2 cellular contexts compared by ENCODE assay signal in genomic region chr19:1027020-1027952, GRCh38.
TF ChIP-seq lines count a peak whose summit lies in the region.

No MANE protein-coding gene starts in this region.

TF ChIP-seq in SK-N-SH treated with all-trans-retinoic acid at 6 μM for 48 hours, 23 proteins besides CTCF, POLR2A, EP300 and RAD21:
- no peak for TF ChIP-seq ESRRG (CRISPR knock-in tag; IDR thresholded peaks at IDR 0.05)
- no peak for TF ChIP-seq ARNTL (CRISPR knock-in tag; IDR thresholded peaks at IDR 0.05; ENCODE audit: borderline replicate concordance, low read depth)
- TF ChIP-seq CSRNP3 (CRISPR knock-in tag; IDR thresholded peaks at IDR 0.05): no peak
- TF ChIP-seq CSDC2 (CRISPR knock-in tag; IDR thresholded peaks at IDR 0.05): no peak
- no peak for TF ChIP-seq RARB (CRISPR knock-in tag; IDR thresholded peaks at IDR 0.05)
- peak; percentile 75; the same call in 1 of the 2 replicates for TF ChIP-seq ZFP3 (CRISPR knock-in tag; IDR thresholded peaks at IDR 0.05)
- TF ChIP-seq ZNF565 (CRISPR knock-in tag; conservative IDR thresholded peaks at IDR 0.05; ENCODE audit: low read depth): no peak

TF ChIP-seq in H1, 55 proteins besides CTCF, POLR2A, EP300 and RAD21:
- TF ChIP-seq TAF1 (IDR thresholded peaks at IDR 0.05; ENCODE audit: low read depth, low read length) (peak; percentile 41), SRF (IDR thresholded peaks at IDR 0.05; ENCODE audit: low read depth, low read length) (no peak), FOSL1 (IDR thresholded peaks at IDR 0.05; ENCODE audit: insufficient read depth, low read depth, low read length) (no peak), PHF8 (conservative IDR thresholded peaks at IDR 0.05; ENCODE audit: low read depth, low read length) (no peak; the same call in 1 of the 2 replicates), TAF7 (optimal IDR thresholded peaks at IDR 0.05; ENCODE audit: borderline replicate concordance, low read depth, low read length) (peak; percentile 24), SUZ12 (IDR thresholded peaks at IDR 0.05; ENCODE audit: low read length) (no peak), RXRA (IDR thresholded peaks at IDR 0.05; ENCODE audit: insufficient read depth, low read depth, low read length) (no peak), NRF1 (IDR thresholded peaks at IDR 0.05; ENCODE audit: low read depth, low read length) (no peak), GTF2F1 (IDR thresholded peaks at IDR 0.05; ENCODE audit: borderline replicate concordance, low read depth, low read length) (no peak), CREB1 (IDR thresholded peaks at IDR 0.05) (no peak), SIX5 (IDR thresholded peaks at IDR 0.05; ENCODE audit: low read depth, low read length) (no peak), CHD1 (IDR thresholded peaks at IDR 0.05; ENCODE audit: low read depth, low read length) (no peak), CEBPB (IDR thresholded peaks at IDR 0.05; ENCODE audit: low read depth, low read length) (no peak), SIRT6 (IDR thresholded peaks at IDR 0.05; ENCODE audit: low read length) (no peak), POU5F1 (IDR thresholded peaks at IDR 0.05; ENCODE audit: low read depth, low read length) (no peak), TBP (IDR thresholded peaks at IDR 0.05; ENCODE audit: low read depth, low read length) (no peak), KDM1A (IDR thresholded peaks at IDR 0.05; ENCODE audit: borderline replicate concordance, low read length) (peak; percentile 27; the same call in 1 of the 2 replicates), SIN3A (conservative IDR thresholded peaks at IDR 0.05 in 1 of 2, IDR thresholded peaks at IDR 0.05 in 1 of 2; ENCODE audit: low read depth in 1 of 2, low read length in 2 of 2) (no peak), HDAC6 (IDR thresholded peaks at IDR 0.05; ENCODE audit: low read depth, low read length) (no peak), NANOG (IDR thresholded peaks at IDR 0.05; ENCODE audit: insufficient read depth, low read depth, low read length, poor library complexity, severe bottlenecking) (no peak), RNF2 (IDR thresholded peaks at IDR 0.05; ENCODE audit: borderline replicate concordance, low read depth, low read length, missing control alignments, poor library complexity, severe bottlenecking) (no peak), SAP30 (IDR thresholded peaks at IDR 0.05; ENCODE audit: insufficient read depth, insufficient replicate concordance, low read length) (no peak), BRCA1 (IDR thresholded peaks at IDR 0.05; ENCODE audit: low read depth, low read length) (no peak), CBX5 (IDR thresholded peaks at IDR 0.05; ENCODE audit: low read depth, low read length) (no peak), EGR1 (IDR thresholded peaks at IDR 0.05; ENCODE audit: borderline replicate concordance, low read depth, low read length) (no peak), CHD2 (IDR thresholded peaks at IDR 0.05; ENCODE audit: low read length) (no peak), YY1 (IDR thresholded peaks at IDR 0.05; ENCODE audit: low read depth, low read length) (no peak), ZNF274 (IDR thresholded peaks at IDR 0.05; ENCODE audit: borderline replicate concordance, extremely low read depth, low read length) (no peak), ASH2L (IDR thresholded peaks at IDR 0.05; ENCODE audit: low read length) (peak; percentile 49), SP4 (IDR thresholded peaks at IDR 0.05; ENCODE audit: low read length) (no peak), RFX5 (IDR thresholded peaks at IDR 0.05; ENCODE audit: borderline replicate concordance, low read depth, low read length) (no peak), KDM4A (IDR thresholded peaks at IDR 0.05; ENCODE audit: low read depth, low read length, severe bottlenecking) (no peak), ATF2 (IDR thresholded peaks at IDR 0.05; ENCODE audit: low read length) (no peak), MAFK (IDR thresholded peaks at IDR 0.05; ENCODE audit: low read depth, low read length) (no peak), BACH1 (IDR thresholded peaks at IDR 0.05; ENCODE audit: low read length) (no peak)
- TF ChIP-seq, protein P1, sequence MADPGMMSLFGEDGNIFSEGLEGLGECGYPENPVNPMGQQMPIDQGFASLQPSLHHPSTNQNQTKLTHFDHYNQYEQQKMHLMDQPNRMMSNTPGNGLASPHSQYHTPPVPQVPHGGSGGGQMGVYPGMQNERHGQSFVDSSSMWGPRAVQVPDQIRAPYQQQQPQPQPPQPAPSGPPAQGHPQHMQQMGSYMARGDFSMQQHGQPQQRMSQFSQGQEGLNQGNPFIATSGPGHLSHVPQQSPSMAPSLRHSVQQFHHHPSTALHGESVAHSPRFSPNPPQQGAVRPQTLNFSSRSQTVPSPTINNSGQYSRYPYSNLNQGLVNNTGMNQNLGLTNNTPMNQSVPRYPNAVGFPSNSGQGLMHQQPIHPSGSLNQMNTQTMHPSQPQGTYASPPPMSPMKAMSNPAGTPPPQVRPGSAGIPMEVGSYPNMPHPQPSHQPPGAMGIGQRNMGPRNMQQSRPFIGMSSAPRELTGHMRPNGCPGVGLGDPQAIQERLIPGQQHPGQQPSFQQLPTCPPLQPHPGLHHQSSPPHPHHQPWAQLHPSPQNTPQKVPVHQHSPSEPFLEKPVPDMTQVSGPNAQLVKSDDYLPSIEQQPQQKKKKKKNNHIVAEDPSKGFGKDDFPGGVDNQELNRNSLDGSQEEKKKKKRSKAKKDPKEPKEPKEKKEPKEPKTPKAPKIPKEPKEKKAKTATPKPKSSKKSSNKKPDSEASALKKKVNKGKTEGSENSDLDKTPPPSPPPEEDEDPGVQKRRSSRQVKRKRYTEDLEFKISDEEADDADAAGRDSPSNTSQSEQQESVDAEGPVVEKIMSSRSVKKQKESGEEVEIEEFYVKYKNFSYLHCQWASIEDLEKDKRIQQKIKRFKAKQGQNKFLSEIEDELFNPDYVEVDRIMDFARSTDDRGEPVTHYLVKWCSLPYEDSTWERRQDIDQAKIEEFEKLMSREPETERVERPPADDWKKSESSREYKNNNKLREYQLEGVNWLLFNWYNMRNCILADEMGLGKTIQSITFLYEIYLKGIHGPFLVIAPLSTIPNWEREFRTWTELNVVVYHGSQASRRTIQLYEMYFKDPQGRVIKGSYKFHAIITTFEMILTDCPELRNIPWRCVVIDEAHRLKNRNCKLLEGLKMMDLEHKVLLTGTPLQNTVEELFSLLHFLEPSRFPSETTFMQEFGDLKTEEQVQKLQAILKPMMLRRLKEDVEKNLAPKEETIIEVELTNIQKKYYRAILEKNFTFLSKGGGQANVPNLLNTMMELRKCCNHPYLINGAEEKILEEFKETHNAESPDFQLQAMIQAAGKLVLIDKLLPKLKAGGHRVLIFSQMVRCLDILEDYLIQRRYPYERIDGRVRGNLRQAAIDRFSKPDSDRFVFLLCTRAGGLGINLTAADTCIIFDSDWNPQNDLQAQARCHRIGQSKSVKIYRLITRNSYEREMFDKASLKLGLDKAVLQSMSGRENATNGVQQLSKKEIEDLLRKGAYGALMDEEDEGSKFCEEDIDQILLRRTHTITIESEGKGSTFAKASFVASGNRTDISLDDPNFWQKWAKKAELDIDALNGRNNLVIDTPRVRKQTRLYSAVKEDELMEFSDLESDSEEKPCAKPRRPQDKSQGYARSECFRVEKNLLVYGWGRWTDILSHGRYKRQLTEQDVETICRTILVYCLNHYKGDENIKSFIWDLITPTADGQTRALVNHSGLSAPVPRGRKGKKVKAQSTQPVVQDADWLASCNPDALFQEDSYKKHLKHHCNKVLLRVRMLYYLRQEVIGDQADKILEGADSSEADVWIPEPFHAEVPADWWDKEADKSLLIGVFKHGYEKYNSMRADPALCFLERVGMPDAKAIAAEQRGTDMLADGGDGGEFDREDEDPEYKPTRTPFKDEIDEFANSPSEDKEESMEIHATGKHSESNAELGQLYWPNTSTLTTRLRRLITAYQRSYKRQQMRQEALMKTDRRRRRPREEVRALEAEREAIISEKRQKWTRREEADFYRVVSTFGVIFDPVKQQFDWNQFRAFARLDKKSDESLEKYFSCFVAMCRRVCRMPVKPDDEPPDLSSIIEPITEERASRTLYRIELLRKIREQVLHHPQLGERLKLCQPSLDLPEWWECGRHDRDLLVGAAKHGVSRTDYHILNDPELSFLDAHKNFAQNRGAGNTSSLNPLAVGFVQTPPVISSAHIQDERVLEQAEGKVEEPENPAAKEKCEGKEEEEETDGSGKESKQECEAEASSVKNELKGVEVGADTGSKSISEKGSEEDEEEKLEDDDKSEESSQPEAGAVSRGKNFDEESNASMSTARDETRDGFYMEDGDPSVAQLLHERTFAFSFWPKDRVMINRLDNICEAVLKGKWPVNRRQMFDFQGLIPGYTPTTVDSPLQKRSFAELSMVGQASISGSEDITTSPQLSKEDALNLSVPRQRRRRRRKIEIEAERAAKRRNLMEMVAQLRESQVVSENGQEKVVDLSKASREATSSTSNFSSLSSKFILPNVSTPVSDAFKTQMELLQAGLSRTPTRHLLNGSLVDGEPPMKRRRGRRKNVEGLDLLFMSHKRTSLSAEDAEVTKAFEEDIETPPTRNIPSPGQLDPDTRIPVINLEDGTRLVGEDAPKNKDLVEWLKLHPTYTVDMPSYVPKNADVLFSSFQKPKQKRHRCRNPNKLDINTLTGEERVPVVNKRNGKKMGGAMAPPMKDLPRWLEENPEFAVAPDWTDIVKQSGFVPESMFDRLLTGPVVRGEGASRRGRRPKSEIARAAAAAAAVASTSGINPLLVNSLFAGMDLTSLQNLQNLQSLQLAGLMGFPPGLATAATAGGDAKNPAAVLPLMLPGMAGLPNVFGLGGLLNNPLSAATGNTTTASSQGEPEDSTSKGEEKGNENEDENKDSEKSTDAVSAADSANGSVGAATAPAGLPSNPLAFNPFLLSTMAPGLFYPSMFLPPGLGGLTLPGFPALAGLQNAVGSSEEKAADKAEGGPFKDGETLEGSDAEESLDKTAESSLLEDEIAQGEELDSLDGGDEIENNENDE (IDR thresholded peaks at IDR 0.05; ENCODE audit: insufficient replicate concordance, low read length): peak; percentile 49
- TF ChIP-seq, protein P2, sequence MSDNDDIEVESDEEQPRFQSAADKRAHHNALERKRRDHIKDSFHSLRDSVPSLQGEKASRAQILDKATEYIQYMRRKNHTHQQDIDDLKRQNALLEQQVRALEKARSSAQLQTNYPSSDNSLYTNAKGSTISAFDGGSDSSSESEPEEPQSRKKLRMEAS (IDR thresholded peaks at IDR 0.05): no peak
- TF ChIP-seq, protein P3, sequence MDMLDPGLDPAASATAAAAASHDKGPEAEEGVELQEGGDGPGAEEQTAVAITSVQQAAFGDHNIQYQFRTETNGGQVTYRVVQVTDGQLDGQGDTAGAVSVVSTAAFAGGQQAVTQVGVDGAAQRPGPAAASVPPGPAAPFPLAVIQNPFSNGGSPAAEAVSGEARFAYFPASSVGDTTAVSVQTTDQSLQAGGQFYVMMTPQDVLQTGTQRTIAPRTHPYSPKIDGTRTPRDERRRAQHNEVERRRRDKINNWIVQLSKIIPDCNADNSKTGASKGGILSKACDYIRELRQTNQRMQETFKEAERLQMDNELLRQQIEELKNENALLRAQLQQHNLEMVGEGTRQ (IDR thresholded peaks at IDR 0.05; ENCODE audit: low read length): no peak
TF ChIP-seq in H1: peak in this region for 5.
